16 cellular contexts compared by ENCODE assay signal in genomic region chr1:98001764-98002163, GRCh38.
DNase-seq lines count a peak whose midpoint lies in the region; FAIRE-seq and TF ChIP-seq lines count a peak whose summit lies in the region.
"Had no signal": no experiment of that assay in that cellular context is flagged by ENCODE, and none has a peak within 500 bp of the region (broad histone marks: within the 10 kb centered on the region; RNA-seq: fewer than 3 reads in every experiment).

No MANE protein-coding gene starts in this region.

- no peak overlapping the region for H3K27ac Mint-ChIP-seq in osteocyte (ENCODE audit: unreplicated experiment)
- H3K27ac Mint-ChIP-seq: activated B cell treated with CpG ODN at 0.5 μM for 24 hours had no signal

- H3K4me1 ChIP-seq in Loucy (ENCODE audit: insufficient read depth, low read length, poor library complexity, severe bottlenecking), result no peaks in the 10 kb centered on the region
- H3K4me1 ChIP-seq: gastrocnemius medialis, thyroid gland had no signal

- no peak overlapping the region for H3K4me2 ChIP-seq in Loucy (ENCODE audit: low read depth, low read length, poor library complexity, severe bottlenecking)

- no peaks in the 10 kb centered on the region for H3K9me2 ChIP-seq in Loucy (replicated peaks; ENCODE audit: low read depth, low read length)

- H3K36me3 Mint-ChIP-seq in osteocyte (ENCODE audit: unreplicated experiment), result no peaks in the 10 kb centered on the region

- H4K20me1 ChIP-seq in Loucy (ENCODE audit: insufficient read depth, low read length, poor library complexity, severe bottlenecking), result no peaks in the 10 kb centered on the region

- no peaks in the 10 kb centered on the region for H3K79me2 ChIP-seq in Loucy (ENCODE audit: insufficient read depth, low read length)

- no peak overlapping the region for H3K4me3 ChIP-seq in Loucy (ENCODE audit: low read length, poor library complexity, severe bottlenecking)
- no peak overlapping the region for H3K4me3 ChIP-seq in dorsolateral prefrontal cortex
- H3K4me3 ChIP-seq: gastrocnemius medialis, thyroid gland had no signal

- H3K4me1 Mint-ChIP-seq in osteocyte (ENCODE audit: unreplicated experiment), result peaks cover 25% of the 10 kb centered on the region
- H3K4me1 Mint-ChIP-seq: activated B cell treated with CpG ODN at 0.5 μM for 24 hours had no signal

- H3K27me3 Mint-ChIP-seq in osteocyte (ENCODE audit: unreplicated experiment), result no peaks in the 10 kb centered on the region
- H3K27me3 Mint-ChIP-seq: activated B cell treated with CpG ODN at 0.5 μM for 24 hours had no signal

- no peaks in the 10 kb centered on the region for H3F3A ChIP-seq in Loucy (ENCODE audit: low read depth)

- H3K27ac ChIP-seq in dorsolateral prefrontal cortex, result no peak overlapping the region
- H3K27ac ChIP-seq: gastrocnemius medialis, thyroid gland had no signal

- H3K9me3 Mint-ChIP-seq in osteocyte (ENCODE audit: unreplicated experiment), result no peaks in the 10 kb centered on the region
- H3K9me3 Mint-ChIP-seq: activated B cell treated with CpG ODN at 0.5 μM for 24 hours had no signal

- no peak overlapping the region for H2AFZ ChIP-seq in Loucy (ENCODE audit: low read length)

- no peaks in the 10 kb centered on the region for H3K36me3 ChIP-seq in Loucy (ENCODE audit: insufficient read depth, low read length)
- H3K36me3 ChIP-seq: gastrocnemius medialis, thyroid gland had no signal

- TF ChIP-seq CTCF in Loucy (conservative IDR thresholded peaks at IDR 0.05; ENCODE audit: low read length) (peak; percentile 69), dorsolateral prefrontal cortex (IDR thresholded peaks at IDR 0.05 in 54 of 56, conservative IDR thresholded peaks at IDR 0.05 in 2 of 56; ENCODE audit: low read depth in 1 of 56, partially characterized antibody in 56 of 56) (peak in 38 of 56 donors; percentile 6 to 59 (median 26)), osteocyte (IDR thresholded peaks at IDR 0.05) (peak; percentile 59)

- intact Hi-C loops in dorsolateral prefrontal cortex (cut with DNase I), result loop anchor here in 1 of 2 donors (5.0 kb wide), 1 partner anchor 46 kb away; no protein-coding TSS in a partner anchor

- no peaks in the 10 kb centered on the region for H3K9me3 ChIP-seq in Loucy (ENCODE audit: insufficient read depth, low read depth, low read length)
- H3K9me3 ChIP-seq: gastrocnemius medialis, thyroid gland had no signal

- DNase-seq in NCI-H1105 treated with DMSO at 0.1 percent for 48 hours (lab: John Stamatoyannopoulos, UW) (peak; percentile 11), NCI-H1105 (lab: John Stamatoyannopoulos, UW) (no peak), dorsolateral prefrontal cortex (no peak), osteocyte (ENCODE audit: extremely low spot score, unreplicated experiment) (no peak), frontal cortex (ENCODE audit: low spot score in 2 of 2) (no peak), activated T-cell treated with anti-CD3 and anti-CD28 coated beads for 4 hours (no peak), NCI-H1092 treated with DMSO at 0.1 percent for 48 hours (lab: John Stamatoyannopoulos, UW) (no peak)
- DNase-seq: 8988T; activated B cell treated with CpG ODN at 0.5 μM for 24 hours; activated CD8-positive, alpha-beta memory T cell treated with anti-CD3 and anti-CD28 coated beads, Interleukin-2, amount 50 U/mL, for 4 hours; activated naive CD4-positive, alpha-beta T cell treated with anti-CD3 and anti-CD28 coated beads, Interleukin-2, amount 50 U/mL, for 16 hours; gastrocnemius medialis; kidney; posterior cingulate gyrus; thyroid gland had no signal

- FAIRE-seq in frontal cortex (lab: Jason Lieb, UNC), result no peak
- FAIRE-seq: kidney had no signal

- H3K27me3 ChIP-seq in Loucy (ENCODE audit: insufficient read depth, low read length, poor library complexity, severe bottlenecking) (no peaks in the 10 kb centered on the region), dorsolateral prefrontal cortex (no peaks in the 10 kb centered on the region)
- H3K27me3 ChIP-seq: gastrocnemius medialis, thyroid gland had no signal

- no peak overlapping the region for H3K9ac ChIP-seq in Loucy (ENCODE audit: low read depth, low read length, poor library complexity, severe bottlenecking)

- no peak overlapping the region for H3K4me3 Mint-ChIP-seq in osteocyte (ENCODE audit: unreplicated experiment)
- H3K4me3 Mint-ChIP-seq: activated B cell treated with CpG ODN at 0.5 μM for 24 hours had no signal
